In genomic region chr10:17169807-17170206, GRCh38 we compare ENCODE assay signal across 2 cellular contexts.
TF ChIP-seq lines count a peak whose summit lies in the region.

No MANE protein-coding gene starts in this region.

TF ChIP-seq in IMR-90, 13 proteins besides CTCF, POLR2A, EP300 and RAD21:
- TF ChIP-seq MAFK (IDR thresholded peaks at IDR 0.05; ENCODE audit: low read depth, low read length) = no peak
- no peak for TF ChIP-seq SMC3 (IDR thresholded peaks at IDR 0.05; ENCODE audit: low read depth, low read length)
- TF ChIP-seq MXI1 (IDR thresholded peaks at IDR 0.05; ENCODE audit: borderline replicate concordance, low read depth, low read length) = no peak
- no peak for TF ChIP-seq RFX5 (IDR thresholded peaks at IDR 0.05; ENCODE audit: low read depth, low read length)
- TF ChIP-seq MAZ (IDR thresholded peaks at IDR 0.05; ENCODE audit: borderline replicate concordance, low read depth, low read length) = no peak
- TF ChIP-seq FOS (IDR thresholded peaks at IDR 0.05; ENCODE audit: low read depth, low read length) = no peak
- no peak for TF ChIP-seq RCOR1 (IDR thresholded peaks at IDR 0.05; ENCODE audit: insufficient replicate concordance, low read length)
- no peak for TF ChIP-seq CHD1 (IDR thresholded peaks at IDR 0.05; ENCODE audit: low read depth, low read length)
- TF ChIP-seq, protein P1, sequence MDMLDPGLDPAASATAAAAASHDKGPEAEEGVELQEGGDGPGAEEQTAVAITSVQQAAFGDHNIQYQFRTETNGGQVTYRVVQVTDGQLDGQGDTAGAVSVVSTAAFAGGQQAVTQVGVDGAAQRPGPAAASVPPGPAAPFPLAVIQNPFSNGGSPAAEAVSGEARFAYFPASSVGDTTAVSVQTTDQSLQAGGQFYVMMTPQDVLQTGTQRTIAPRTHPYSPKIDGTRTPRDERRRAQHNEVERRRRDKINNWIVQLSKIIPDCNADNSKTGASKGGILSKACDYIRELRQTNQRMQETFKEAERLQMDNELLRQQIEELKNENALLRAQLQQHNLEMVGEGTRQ (IDR thresholded peaks at IDR 0.05; ENCODE audit: low read depth, low read length) = no peak
- no peak for TF ChIP-seq CEBPB (IDR thresholded peaks at IDR 0.05; ENCODE audit: low read depth, low read length)
- TF ChIP-seq, protein P2, sequence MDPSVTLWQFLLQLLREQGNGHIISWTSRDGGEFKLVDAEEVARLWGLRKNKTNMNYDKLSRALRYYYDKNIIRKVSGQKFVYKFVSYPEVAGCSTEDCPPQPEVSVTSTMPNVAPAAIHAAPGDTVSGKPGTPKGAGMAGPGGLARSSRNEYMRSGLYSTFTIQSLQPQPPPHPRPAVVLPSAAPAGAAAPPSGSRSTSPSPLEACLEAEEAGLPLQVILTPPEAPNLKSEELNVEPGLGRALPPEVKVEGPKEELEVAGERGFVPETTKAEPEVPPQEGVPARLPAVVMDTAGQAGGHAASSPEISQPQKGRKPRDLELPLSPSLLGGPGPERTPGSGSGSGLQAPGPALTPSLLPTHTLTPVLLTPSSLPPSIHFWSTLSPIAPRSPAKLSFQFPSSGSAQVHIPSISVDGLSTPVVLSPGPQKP (IDR thresholded peaks at IDR 0.05; ENCODE audit: borderline replicate concordance, low read depth, low read length) = no peak
- TF ChIP-seq NFE2L2 (IDR thresholded peaks at IDR 0.05; ENCODE audit: low read depth, low read length) = no peak
- TF ChIP-seq BHLHE40 (IDR thresholded peaks at IDR 0.05; ENCODE audit: low read depth, low read length) = no peak

TF ChIP-seq in endothelial cell of umbilical vein, 7 proteins besides CTCF, POLR2A, EP300 and RAD21:
- TF ChIP-seq, protein P3, sequence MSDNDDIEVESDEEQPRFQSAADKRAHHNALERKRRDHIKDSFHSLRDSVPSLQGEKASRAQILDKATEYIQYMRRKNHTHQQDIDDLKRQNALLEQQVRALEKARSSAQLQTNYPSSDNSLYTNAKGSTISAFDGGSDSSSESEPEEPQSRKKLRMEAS (IDR thresholded peaks at IDR 0.05; ENCODE audit: insufficient read depth, insufficient read length) = no peak
- TF ChIP-seq EZH2 (IDR thresholded peaks at IDR 0.05; ENCODE audit: borderline replicate concordance, low read depth, low read length, severe bottlenecking) (no peak), FOS (IDR thresholded peaks at IDR 0.05; ENCODE audit: borderline replicate concordance, insufficient read depth, low read length) (no peak), GATA2 (IDR thresholded peaks at IDR 0.05; ENCODE audit: insufficient read depth, insufficient read length, low read depth, low read length) (no peak), JUN (IDR thresholded peaks at IDR 0.05; ENCODE audit: borderline replicate concordance, insufficient read depth, insufficient read length, low read depth) (no peak), POLR2AphosphoS5 (IDR thresholded peaks at IDR 0.05; ENCODE audit: insufficient read depth, low read depth, low read length) (no peak), MYC (IDR thresholded peaks at IDR 0.05; ENCODE audit: low read depth, low read length) (no peak)
